In the genomic region with DNA sequence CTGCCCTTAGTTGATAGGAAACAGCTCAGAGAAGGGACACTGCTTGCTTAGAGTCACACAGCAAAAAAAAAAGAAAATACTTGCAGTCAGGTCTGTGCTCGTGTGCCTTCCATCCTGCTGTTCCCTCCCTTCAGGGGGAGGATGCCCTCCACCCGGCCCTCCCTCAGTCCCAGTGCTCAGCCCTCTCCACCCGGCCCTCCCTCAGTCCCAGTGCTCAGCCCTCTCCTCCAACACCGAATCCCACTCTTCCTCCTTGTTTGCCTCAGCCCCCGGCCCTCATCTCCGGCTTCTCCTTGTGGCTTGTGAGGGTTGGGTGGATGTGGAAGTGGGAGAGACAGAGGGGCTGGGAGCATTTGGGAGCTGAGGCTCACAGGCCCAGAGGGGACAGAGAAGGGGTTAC, we compare ENCODE assay signal across 16 cellular contexts. TPM values are rescaled to one million over a fixed set of nuclear protein-coding genes. Genes with fewer than 3 reads are reported as not detected.
"Had no signal": no experiment of that assay in that cellular context is flagged by ENCODE, and none has a peak within 500 bp of the region (broad histone marks: within the 10 kb centered on the region; RNA-seq: fewer than 3 reads in every experiment).

No MANE protein-coding gene starts in this region.

- H3K9me3 Mint-ChIP-seq: activated CD4-positive, alpha-beta T cell treated with anti-CD3 and anti-CD28 coated beads, Interleukin-2, amount 10 ng/mL, durations not matched to agents 7 days and 5 days; activated T-helper 2 cell treated with anti-CD3 and anti-CD28 coated beads, Interferon-gamma antibody, Interleukin-2, Interleukin-4, amounts not matched to agents 10 μg/mL and 5 μg/mL and 100 μg/mL, durations not matched to agents 14 hours and 24 hours and 36 hours; dendritic cell treated with granulocyte-macrophage colony-stimulating factor and Interleukin-4, amounts not matched to agents 40 ng/mL and 50 ng/mL, for 4 days; naive thymus-derived CD4-positive, alpha-beta T cell had no signal

- H3K27me3 Mint-ChIP-seq: activated CD4-positive, alpha-beta T cell treated with anti-CD3 and anti-CD28 coated beads, Interleukin-2, amount 10 ng/mL, durations not matched to agents 7 days and 5 days; dendritic cell treated with granulocyte-macrophage colony-stimulating factor and Interleukin-4, amounts not matched to agents 40 ng/mL and 50 ng/mL, for 4 days; naive thymus-derived CD4-positive, alpha-beta T cell; T-helper 17 cell had no signal

- H3K27ac Mint-ChIP-seq: activated CD4-positive, alpha-beta T cell treated with anti-CD3 and anti-CD28 coated beads, Interleukin-2, amount 10 ng/mL, durations not matched to agents 7 days and 5 days; activated T-helper 2 cell treated with anti-CD3 and anti-CD28 coated beads, Interferon-gamma antibody, Interleukin-2, Interleukin-4, amounts not matched to agents 10 μg/mL and 5 μg/mL and 100 μg/mL, durations not matched to agents 14 hours and 24 hours and 36 hours; dendritic cell treated with granulocyte-macrophage colony-stimulating factor and Interleukin-4, amounts not matched to agents 40 ng/mL and 50 ng/mL, for 4 days; T-helper 17 cell had no signal

- H3K4me3 Mint-ChIP-seq: activated CD4-positive, alpha-beta T cell treated with anti-CD3 and anti-CD28 coated beads, Interleukin-2, amount 10 ng/mL, durations not matched to agents 7 days and 5 days; dendritic cell treated with granulocyte-macrophage colony-stimulating factor and Interleukin-4, amounts not matched to agents 40 ng/mL and 50 ng/mL, for 4 days; T-helper 17 cell had no signal

- DNase-seq: activated CD4-positive, alpha-beta T cell treated with anti-CD3 and anti-CD28 coated beads, Interleukin-2, amount 10 ng/mL, durations not matched to agents 7 days and 5 days; activated CD4-positive, CD25-positive, alpha-beta regulatory T cell; activated naive CD4-positive, alpha-beta T cell treated with anti-CD3 and anti-CD28 coated beads, Interleukin-2, amount 50 U/mL, for 16 hours; activated T-cell treated with anti-CD3 and anti-CD28 coated beads for 4 hours; amygdala; brain microvascular endothelial cell; cerebellar nuclear complex; hypothalamus; mammary epithelial cell; nucleus accumbens; small intestine; T-helper 17 cell had no signal

RNA-seq across cellular contexts. Expression of a gene that starts 9.0 kb away (rescaled TPM):
- total RNA-seq: epithelial cell of proximal tubule had no signal
